In genomic region chr7:108103566-108104298, GRCh38 we compare ENCODE assay signal across 19 cellular contexts. TPM values are rescaled to one million over a fixed set of nuclear protein-coding genes. Genes with fewer than 3 reads are reported as not detected.
DNase-seq lines count a peak whose midpoint lies in the region; ATAC-seq, FAIRE-seq and TF ChIP-seq lines count a peak whose summit lies in the region.
"Had no signal": no experiment of that assay in that cellular context is flagged by ENCODE, and none has a peak within 500 bp of the region (broad histone marks: within the 10 kb centered on the region; RNA-seq: fewer than 3 reads in every experiment).

No MANE protein-coding gene starts in this region.

- no peak overlapping the region for H3K14ac ChIP-seq in H1 (ENCODE audit: insufficient read length)

- H3K23me2 ChIP-seq in H1 (ENCODE audit: low read depth, low read length) = no peaks in the 10 kb centered on the region

- CTCF ChIA-PET in Caco-2 (lab: Charles Lee) (no interaction called here), H1 (lab: Charles Lee; ENCODE audit: partially characterized antibody) (interaction anchor here (0.7 to 3.7 kb wide), 4 partner anchors 9 to 349 kb away, joined by 3 to 21 read pairs (median 4); no protein-coding TSS in a partner anchor)

- no peak for TF ChIP-seq RAD21 in H1 (IDR thresholded peaks at IDR 0.05 in 1 of 2, conservative IDR thresholded peaks at IDR 0.05 in 1 of 2; ENCODE audit: low read depth in 2 of 2, low read length in 2 of 2)

- no peak overlapping the region for H3K23ac ChIP-seq in H1 (ENCODE audit: insufficient read length)

- no peak overlapping the region for H3K4me2 ChIP-seq in H1 (ENCODE audit: insufficient read depth in 1 of 2, low read depth in 2 of 2, low read length in 2 of 2)

- no peaks in the 10 kb centered on the region for H3K79me1 ChIP-seq in H1 (ENCODE audit: low read depth, low read length)

- no peaks in the 10 kb centered on the region for H3K27me3 ChIP-seq in Caco-2 (replicated peaks; ENCODE audit: control insufficient read depth, insufficient read depth, low read length)
- no peaks in the 10 kb centered on the region for H3K27me3 ChIP-seq in H1 (replicated peaks in 1 of 4; ENCODE audit: control insufficient read depth in 3 of 4, extremely low read depth in 1 of 4, insufficient read depth in 3 of 4, low read length in 3 of 4)
- H3K27me3 ChIP-seq: stomach had no signal

- H4K20me1 ChIP-seq in H1 (replicated peaks in 1 of 2; ENCODE audit: control insufficient read depth in 1 of 2, insufficient read depth in 2 of 2, low read length in 2 of 2) = no peaks in the 10 kb centered on the region

- DNase-seq in Caco-2 (no peak), OCI-M1 (lab: John Stamatoyannopoulos, UW) (peak; percentile 20), H1 (ENCODE audit: low read depth in 1 of 2, low spot score in 2 of 2) (no peak), GDM1 (lab: John Stamatoyannopoulos, UW) (no peak), osteocyte (ENCODE audit: extremely low spot score, unreplicated experiment) (no peak), NOMO-1 treated with DMSO at 0.1 percent for 48 hours (lab: John Stamatoyannopoulos, UW; ENCODE audit: unreplicated experiment) (no peak)
- DNase-seq: activated CD4-positive, CD25-positive, alpha-beta regulatory T cell; activated gamma-delta T cell treated with Interleukin-2 at 50 U/mL for 16 hours; CD4-positive, alpha-beta memory T cell; midbrain; NCI-H187; NCI-H226; stomach had no signal

- 86% methylated on average over 5 of the region's 5 CpGs; no CpG with 5 or more reads in 1 of the 2 experiments for WGBS in H1 (ENCODE audit: extremely low coverage in 1 of 2, insufficient coverage in 1 of 2, insufficient read length in 1 of 2, insufficient replicate concordance in 2 of 2, low coverage in 1 of 2, low lambda C conversion rate in 2 of 2, missing lambda C conversion rate in 1 of 2), 2 experiments
- WGBS in mesodermal cell (ENCODE audit: insufficient coverage in 2 of 2), 2 experiments = 91 to 93% methylated on average over 4 to 5 of the region's 5 CpGs

- peaks cover 49% of the 10 kb centered on the region for H3K4me1 ChIP-seq in Caco-2
- no peaks in the 10 kb centered on the region for H3K4me1 ChIP-seq in H1 (replicated peaks in 1 of 4; ENCODE audit: control insufficient read depth in 3 of 4, insufficient read depth in 4 of 4, low read length in 3 of 4)
- H3K4me1 ChIP-seq in mesodermal cell (ENCODE audit: control insufficient read depth, insufficient read depth, low read length, poor library complexity, severe bottlenecking) = peaks cover 8% of the 10 kb centered on the region

- H2BK12ac ChIP-seq in H1 (ENCODE audit: low read depth, low read length) = no peak overlapping the region

- no peak overlapping the region for H2BK120ac ChIP-seq in H1 (replicated peaks; ENCODE audit: low read depth, low read length)

- 0 out of 2 replicates have a peak overlapping the region, but pooled peaks have one; percentile 66 for H2AFZ ChIP-seq in H1 (ENCODE audit: low read length)

- ATAC-seq in GM18517 (IDR thresholded peaks at IDR 0.05; ENCODE audit: unreplicated experiment) = no peak

- H3K4ac ChIP-seq in H1 (replicated peaks; ENCODE audit: insufficient read length, low read depth, low read length) = no peak overlapping the region

- POLR2A ChIA-PET in Caco-2 (lab: Charles Lee) = no interaction called here
- POLR2A ChIA-PET in H1 (lab: Charles Lee; ENCODE audit: partially characterized antibody) = no interaction called here

- BruUV-seq in Caco-2 (replicated peaks; lab: Mats Ljungman, UMichigan) = no TSS peak

- no peak overlapping the region for H4K91ac ChIP-seq in H1 (replicated peaks; ENCODE audit: insufficient read length, low read length)

- no peak overlapping the region for H4K5ac ChIP-seq in H1 (ENCODE audit: insufficient read length, low read depth, low read length)

- H2AK5ac ChIP-seq in H1 (ENCODE audit: low read depth, low read length) = no peak overlapping the region

- H2BK15ac ChIP-seq in H1 (ENCODE audit: low read length) = no peak overlapping the region

- H3K36me3 ChIP-seq in Caco-2 (ENCODE audit: control insufficient read depth, insufficient read depth, low read length) (no peaks in the 10 kb centered on the region), H1 (ENCODE audit: control insufficient read depth in 2 of 4, insufficient read depth in 4 of 4, low read length in 3 of 4) (no peaks in the 10 kb centered on the region), mesodermal cell (ENCODE audit: control insufficient read depth, insufficient read depth, low read length) (no peaks in the 10 kb centered on the region)
- H3K36me3 ChIP-seq: stomach had no signal

- peak overlapping the region; percentile 60 for H3K4me3 Mint-ChIP-seq in Caco-2 (ENCODE audit: unreplicated experiment)
- no peak overlapping the region for H3K4me3 Mint-ChIP-seq in osteocyte (ENCODE audit: unreplicated experiment)
- H3K4me3 Mint-ChIP-seq: CD4-positive, alpha-beta memory T cell; IgD-negative memory B cell had no signal

- H2BK20ac ChIP-seq in H1 (ENCODE audit: low read length) = no peak overlapping the region

- no peaks in the 10 kb centered on the region for H3K36me3 Mint-ChIP-seq in Caco-2 (ENCODE audit: insufficient read depth, unreplicated experiment)
- no peaks in the 10 kb centered on the region for H3K36me3 Mint-ChIP-seq in osteocyte (ENCODE audit: unreplicated experiment)
- H3K36me3 Mint-ChIP-seq: CD4-positive, alpha-beta memory T cell; IgD-negative memory B cell had no signal

- no peak overlapping the region for H3K27ac ChIP-seq in H1 (ENCODE audit: low read depth, low read length)
- peak overlapping the region; percentile 29 for H3K27ac ChIP-seq in mesodermal cell (ENCODE audit: low read depth, low read length, severe bottlenecking)

- no peaks in the 10 kb centered on the region for H3K79me2 ChIP-seq in H1 (ENCODE audit: control insufficient read depth in 1 of 2, insufficient read depth in 2 of 2, low read length in 2 of 2)

- no peak overlapping the region for H4K8ac ChIP-seq in H1 (ENCODE audit: extremely low read depth, insufficient read depth, low read length)

- TF ChIP-seq POLR2A in H1 (IDR thresholded peaks at IDR 0.05; ENCODE audit: control extremely low read depth in 1 of 2, low read depth in 2 of 2, low read length in 2 of 2) = no peak

- H3K9me3 Mint-ChIP-seq in Caco-2 (ENCODE audit: unreplicated experiment) (no peaks in the 10 kb centered on the region), osteocyte (ENCODE audit: unreplicated experiment) (no peaks in the 10 kb centered on the region)
- H3K9me3 Mint-ChIP-seq: IgD-negative memory B cell had no signal

- TF ChIP-seq CTCF in Caco-2 (IDR thresholded peaks at IDR 0.05; ENCODE audit: insufficient read depth in 1 of 2, low read depth in 1 of 2, low read length in 1 of 2, severe bottlenecking in 1 of 2, unreplicated experiment in 1 of 2) (no peak), H1 (IDR thresholded peaks at IDR 0.05; ENCODE audit: control extremely low read depth in 1 of 3, insufficient read depth in 1 of 3, low read depth in 1 of 3, low read length in 3 of 3) (no peak), osteocyte (IDR thresholded peaks at IDR 0.05) (no peak)

- H3K18ac ChIP-seq in H1 (ENCODE audit: extremely low read depth, low read length) = no peak overlapping the region

- H3K56ac ChIP-seq in H1 (replicated peaks; ENCODE audit: insufficient read length, low read depth, low read length) = no peak overlapping the region

- H3K9me3 ChIP-seq in Caco-2 (no peaks in the 10 kb centered on the region), H1 (ENCODE audit: insufficient read depth in 2 of 2, low read depth in 1 of 2, low read length in 1 of 2) (no peaks in the 10 kb centered on the region), mesodermal cell (ENCODE audit: control insufficient read depth, low read length) (no peaks in the 10 kb centered on the region)
- H3K9me3 ChIP-seq: stomach had no signal

- no peak overlapping the region for H3K9ac ChIP-seq in H1 (replicated peaks in 1 of 4; ENCODE audit: extremely low read depth in 1 of 4, low read depth in 3 of 4, low read length in 3 of 4)

- H3K4me3 ChIP-seq in Caco-2 (ENCODE audit: low read depth, low read length) (no peak overlapping the region), H1 (ENCODE audit: extremely low read depth in 1 of 4, insufficient read depth in 2 of 4, low read depth in 3 of 4, low read length in 4 of 4) (no peak overlapping the region), mesodermal cell (ENCODE audit: extremely low read depth, insufficient read depth, low read length, poor library complexity, severe bottlenecking) (no peak overlapping the region)
- H3K4me3 ChIP-seq: stomach had no signal

- H2BK5ac ChIP-seq in H1 (ENCODE audit: low read depth, low read length) = no peak overlapping the region

- FAIRE-seq in H1 (lab: Jason Lieb, UNC) = no peak
- FAIRE-seq: islet of Langerhans, urothelium cell line had no signal

- no peak for TF ChIP-seq EP300 in H1 (IDR thresholded peaks at IDR 0.05; ENCODE audit: borderline replicate concordance in 1 of 2, low read depth in 2 of 2, low read length in 2 of 2)

- H3K27ac Mint-ChIP-seq in Caco-2 (ENCODE audit: unreplicated experiment) = peak overlapping the region; percentile 9
- no peak overlapping the region for H3K27ac Mint-ChIP-seq in osteocyte (ENCODE audit: unreplicated experiment)
- H3K27ac Mint-ChIP-seq: CD4-positive, alpha-beta memory T cell; IgD-negative memory B cell had no signal

- H3K4me1 Mint-ChIP-seq in Caco-2 (ENCODE audit: low read depth, unreplicated experiment) (peaks cover 43% of the 10 kb centered on the region), osteocyte (ENCODE audit: unreplicated experiment) (peaks cover 14% of the 10 kb centered on the region)
- H3K4me1 Mint-ChIP-seq: CD4-positive, alpha-beta memory T cell; IgD-negative memory B cell had no signal

- intact Hi-C loops in Caco-2 (cut with micrococcal nuclease; ENCODE audit: unreplicated experiment) = loop anchor here (2.0 kb wide), 1 partner anchor 151 kb away; no protein-coding TSS in a partner anchor

- H3K27me3 Mint-ChIP-seq in Caco-2 (ENCODE audit: insufficient read depth, unreplicated experiment) (no peaks in the 10 kb centered on the region), osteocyte (ENCODE audit: unreplicated experiment) (no peaks in the 10 kb centered on the region)

TF ChIP-seq in H1, 55 proteins besides CTCF, POLR2A, EP300 and RAD21:
- TF ChIP-seq SIN3A (conservative IDR thresholded peaks at IDR 0.05 in 1 of 2, IDR thresholded peaks at IDR 0.05 in 1 of 2; ENCODE audit: low read depth in 1 of 2, low read length in 2 of 2) = no peak

RNA-seq across cellular contexts. Expression of gene LAMB4, which starts 26.4 kb away (rescaled TPM):
- 0.51 and 0.52 TPM in 2 replicates for total RNA-seq in Caco-2 (2022)
- not detected in 2 replicates for total RNA-seq in H1 (2021; fragmentation: NEBNext Ultra II Directional; extraction: Animal tissue kit (Norgen Biotek cat#: 25700))
- polyA plus RNA-seq in H1 (2011; rRNA removed) = not detected in 2 replicates
- not detected for polyA plus RNA-seq in H1 (2011; cell fraction: cytosol; rRNA removed)
- not detected for polyA plus RNA-seq in H1 (2011; cell fraction: nucleus; rRNA removed)
- polyA plus RNA-seq in H1 (2012, experiment 1 of 2) = not detected in 4 replicates
- not detected for polyA plus RNA-seq in H1 (2012, experiment 2 of 2)
- polyA plus RNA-seq in H1 (2013, experiment 1 of 2) = not detected
- not detected for polyA plus RNA-seq in H1 (2013, experiment 2 of 2)
- not detected in 2 replicates for polyA minus RNA-seq in H1 (2011; rRNA and poly(A)+ RNA removed)
- polyA minus RNA-seq in H1 (2011; cell fraction: cytosol; rRNA and poly(A)+ RNA removed) = not detected
- not detected for polyA minus RNA-seq in H1 (2011; cell fraction: nucleus; rRNA and poly(A)+ RNA removed)
- 0.33 TPM for polyA plus RNA-seq in mesodermal cell (2013, experiment 1 of 2)
- polyA plus RNA-seq in mesodermal cell (2013, experiment 2 of 2) = not detected
- 0.75 and 1.1 TPM in 2 replicates for total RNA-seq in osteocyte
- total RNA-seq: CD4-positive, alpha-beta memory T cell; T-helper 1 cell treated with Interleukin-12 subunit alpha and Interleukin-12 subunit beta and Interleukin-4 antibody, amounts not matched to agents 30 ng/mL and 1 ng/mL, for 36 hours had no signal
- polyA plus RNA-seq: CD4-positive, alpha-beta memory T cell; IgD-negative memory B cell had no signal
